Comparison of ENCODE assay signal across 1 cellular context in genomic region chr20:32652739-32653526, GRCh38.
A peak's percentile ranks its signal among the peaks of the same experiment; 100 is the strongest.
TF ChIP-seq lines count a peak whose summit lies in the region.

No MANE protein-coding gene starts in this region.

TF ChIP-seq in HepG2, 621 proteins besides CTCF, POLR2A, EP300 and RAD21 (continued from another document and continues in another):
- TF ChIP-seq NR1H2 (CRISPR knock-in tag; IDR thresholded peaks at IDR 0.05; ENCODE audit: borderline replicate concordance, low read depth), result peak; percentile 32; the same call in 1 of the 2 replicates
- peak; percentile 87; the same call in 1 of the 2 replicates for TF ChIP-seq RFXAP (CRISPR knock-in tag; IDR thresholded peaks at IDR 0.05; ENCODE audit: borderline replicate concordance)
- peak; percentile 99 for TF ChIP-seq KDM3A (CRISPR knock-in tag; IDR thresholded peaks at IDR 0.05; ENCODE audit: low read depth)
- TF ChIP-seq LCORL (IDR thresholded peaks at IDR 0.05), result no peak
- peak; percentile 98 for TF ChIP-seq LCORL (CRISPR knock-in tag; IDR thresholded peaks at IDR 0.05)
- no peak for TF ChIP-seq PLRG1 (conservative IDR thresholded peaks at IDR 0.05)
- peak; percentile 87; the same call in 1 of the 2 replicates for TF ChIP-seq KLF11 (CRISPR knock-in tag; IDR thresholded peaks at IDR 0.05)
- no peak for TF ChIP-seq CBX2 (IDR thresholded peaks at IDR 0.05; ENCODE audit: low read depth, low read length)
- no peak for TF ChIP-seq CBX2 (CRISPR knock-in tag; IDR thresholded peaks at IDR 0.05; ENCODE audit: low read depth)
- no peak; the same call in none of the 2 replicates for TF ChIP-seq MEIS2 (CRISPR knock-in tag; IDR thresholded peaks at IDR 0.05)
- TF ChIP-seq GLMP (CRISPR knock-in tag; IDR thresholded peaks at IDR 0.05; ENCODE audit: borderline replicate concordance), result no peak
- TF ChIP-seq FOXC1 (CRISPR knock-in tag; IDR thresholded peaks at IDR 0.05; ENCODE audit: borderline replicate concordance), result peak; percentile 81; the same call in 1 of the 2 replicates
- TF ChIP-seq IRF9 (CRISPR knock-in tag; IDR thresholded peaks at IDR 0.05; ENCODE audit: borderline replicate concordance), result peak; percentile 74
- peak; percentile 91 for TF ChIP-seq KLF12 (CRISPR knock-in tag; IDR thresholded peaks at IDR 0.05; ENCODE audit: borderline replicate concordance)
- 0 out of 2 replicates have a peak, but pooled peaks have one; percentile 69 for TF ChIP-seq ZNF543 (CRISPR knock-in tag; IDR thresholded peaks at IDR 0.05)
- TF ChIP-seq PBX2 (CRISPR knock-in tag; IDR thresholded peaks at IDR 0.05), result 0 out of 2 replicates have a peak, but pooled peaks have one; percentile 26
- peak; percentile 83 for TF ChIP-seq THAP11 (CRISPR knock-in tag; IDR thresholded peaks at IDR 0.05)
- TF ChIP-seq ZNF883 (CRISPR knock-in tag; IDR thresholded peaks at IDR 0.05; ENCODE audit: not compliant biosample characterization), result peak; percentile 92
- TF ChIP-seq ZNF576 (CRISPR knock-in tag; IDR thresholded peaks at IDR 0.05), result no peak
- TF ChIP-seq TOE1 (CRISPR knock-in tag; IDR thresholded peaks at IDR 0.05), result no peak; the same call in 1 of the 2 replicates
- TF ChIP-seq SSRP1 (CRISPR knock-in tag; IDR thresholded peaks at IDR 0.05), result peak; percentile 95; the same call in 1 of the 2 replicates
- TF ChIP-seq SP5 (CRISPR knock-in tag; IDR thresholded peaks at IDR 0.05; ENCODE audit: borderline replicate concordance, low read depth), result peak; percentile 42
- TF ChIP-seq ZNF263 (CRISPR knock-in tag; IDR thresholded peaks at IDR 0.05), result peak; percentile 87
- no peak for TF ChIP-seq HOXA9 (CRISPR knock-in tag; IDR thresholded peaks at IDR 0.05; ENCODE audit: borderline replicate concordance)
- TF ChIP-seq MXD1 (CRISPR knock-in tag; IDR thresholded peaks at IDR 0.05), result 0 out of 2 replicates have a peak, but pooled peaks have one; percentile 30
- TF ChIP-seq FOXP1 (IDR thresholded peaks at IDR 0.05), result no peak
- TF ChIP-seq FOXP1 (CRISPR knock-in tag; IDR thresholded peaks at IDR 0.05), result peak; percentile 16; the same call in 1 of the 2 replicates
- peak; percentile 29 for TF ChIP-seq PHF8 (CRISPR knock-in tag; IDR thresholded peaks at IDR 0.05)
- peak; percentile 99 for TF ChIP-seq ZNF350 (CRISPR knock-in tag; IDR thresholded peaks at IDR 0.05; ENCODE audit: borderline replicate concordance, low read depth)
- TF ChIP-seq RFXANK (CRISPR knock-in tag; IDR thresholded peaks at IDR 0.05), result no peak
- TF ChIP-seq ZIK1 (CRISPR knock-in tag; IDR thresholded peaks at IDR 0.05; ENCODE audit: borderline replicate concordance, low read depth), result peak; percentile 95
- TF ChIP-seq CBFB (CRISPR knock-in tag; IDR thresholded peaks at IDR 0.05), result peak; percentile 67; the same call in 1 of the 2 replicates
- TF ChIP-seq ZNF3 (CRISPR knock-in tag; IDR thresholded peaks at IDR 0.05), result no peak
- TF ChIP-seq NFKB2 (CRISPR knock-in tag; IDR thresholded peaks at IDR 0.05; ENCODE audit: borderline replicate concordance), result peak; percentile 97; the same call in 1 of the 2 replicates
- no peak for TF ChIP-seq NFE2 (CRISPR knock-in tag; IDR thresholded peaks at IDR 0.05)
- no peak for TF ChIP-seq NCOR1 (IDR thresholded peaks at IDR 0.05; ENCODE audit: borderline replicate concordance, low read length)
- peak; percentile 87 for TF ChIP-seq GATAD2A (CRISPR knock-in tag; IDR thresholded peaks at IDR 0.05)
- 0 out of 2 replicates have a peak, but pooled peaks have one; percentile 64 for TF ChIP-seq NFAT5 (CRISPR knock-in tag; IDR thresholded peaks at IDR 0.05)
- TF ChIP-seq MYNN (CRISPR knock-in tag; IDR thresholded peaks at IDR 0.05; ENCODE audit: low read depth), result no peak
- TF ChIP-seq CEBPG (CRISPR knock-in tag; IDR thresholded peaks at IDR 0.05), result peak; percentile 57
- no peak for TF ChIP-seq ZNF513 (CRISPR knock-in tag; conservative IDR thresholded peaks at IDR 0.05)
- TF ChIP-seq SOX5 (CRISPR knock-in tag; IDR thresholded peaks at IDR 0.05; ENCODE audit: borderline replicate concordance), result peak; percentile 72
- no peak for TF ChIP-seq ZNF33A (CRISPR knock-in tag; IDR thresholded peaks at IDR 0.05; ENCODE audit: borderline replicate concordance)
- no peak for TF ChIP-seq ZKSCAN5 (CRISPR knock-in tag; IDR thresholded peaks at IDR 0.05)
- TF ChIP-seq KAT7 (CRISPR knock-in tag; IDR thresholded peaks at IDR 0.05; ENCODE audit: borderline replicate concordance), result peak; percentile 75; the same call in 1 of the 2 replicates
- TF ChIP-seq CSRNP1 (CRISPR knock-in tag; IDR thresholded peaks at IDR 0.05), result no peak; the same call in none of the 2 replicates
- TF ChIP-seq ZNF225 (CRISPR knock-in tag; IDR thresholded peaks at IDR 0.05), result peak; percentile 76; the same call in 1 of the 2 replicates
- TF ChIP-seq ZNF335 (CRISPR knock-in tag; IDR thresholded peaks at IDR 0.05), result peak; percentile 77; the same call in 1 of the 2 replicates
- TF ChIP-seq KDM4B (CRISPR knock-in tag; IDR thresholded peaks at IDR 0.05), result peak; percentile 95
- TF ChIP-seq ZNF512 (CRISPR knock-in tag; IDR thresholded peaks at IDR 0.05), result peak; percentile 75; the same call in 1 of the 2 replicates
- peak; percentile 63; the same call in 1 of the 2 replicates for TF ChIP-seq GMEB1 (CRISPR knock-in tag; IDR thresholded peaks at IDR 0.05; ENCODE audit: borderline replicate concordance)
- peak; percentile 68; the same call in 1 of the 2 replicates for TF ChIP-seq KMT2A (CRISPR knock-in tag; IDR thresholded peaks at IDR 0.05)
- peak; percentile 24; the same call in 1 of the 2 replicates for TF ChIP-seq SRY (CRISPR knock-in tag; IDR thresholded peaks at IDR 0.05)
